In the genomic region with DNA sequence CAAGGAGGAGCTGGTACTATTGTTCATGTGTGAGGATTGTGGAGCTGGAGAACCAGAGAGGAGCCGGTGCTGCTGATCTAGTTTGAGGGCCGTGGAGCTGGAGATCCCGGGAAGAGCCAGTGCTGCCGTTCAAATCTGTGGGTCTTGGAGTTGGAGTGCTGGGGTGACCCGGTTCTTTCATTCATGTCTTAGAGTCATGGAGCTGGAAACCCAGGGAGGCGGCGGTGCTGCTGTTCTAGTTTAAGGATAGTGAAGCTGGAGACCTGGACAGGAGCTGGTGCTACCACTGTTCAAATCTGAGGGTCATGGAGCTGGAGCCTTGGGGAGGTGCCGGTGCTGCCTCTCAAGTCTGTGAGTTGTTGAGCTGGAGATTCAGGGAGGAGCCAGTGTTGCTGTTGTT, we compare ENCODE assay signal across 37 cellular contexts.
"Had no signal": no experiment of that assay in that cellular context is flagged by ENCODE, and none has a peak within 500 bp of the region (broad histone marks: within the 10 kb centered on the region; RNA-seq: fewer than 3 reads in every experiment).

No MANE protein-coding gene starts in this region.

- H3K27me3 Mint-ChIP-seq: activated B cell treated with CpG ODN at 0.5 μM for 24 hours; activated CD4-positive, alpha-beta memory T cell treated with anti-CD3 and anti-CD28 coated beads for 36 hours; activated CD4-positive, alpha-beta T cell treated with anti-CD3 and anti-CD28 coated beads, Interleukin-2, amount 10 ng/mL, durations not matched to agents 24 days and 14 days; activated CD8-positive, alpha-beta T cell treated with anti-CD3 and anti-CD28 coated beads for 36 hours; activated naive CD8-positive, alpha-beta T cell treated with anti-CD3 and anti-CD28 coated beads for 36 hours; activated T-helper 17 cell treated with anti-CD3 and anti-CD28 coated beads, Interleukin-2, amount 50 U/mL, for 72 hours; brain; central memory CD8-positive, alpha-beta T cell had no signal

- H3K4me3 Mint-ChIP-seq: activated B cell treated with CpG ODN at 0.5 μM for 24 hours; activated CD4-positive, alpha-beta memory T cell treated with anti-CD3 and anti-CD28 coated beads for 36 hours; activated CD4-positive, alpha-beta T cell treated with anti-CD3 and anti-CD28 coated beads, Interleukin-2, amount 10 ng/mL, durations not matched to agents 24 days and 14 days; activated CD8-positive, alpha-beta T cell treated with anti-CD3 and anti-CD28 coated beads for 36 hours; activated naive CD4-positive, alpha-beta T cell treated with anti-CD3 and anti-CD28 coated beads for 36 hours; activated naive CD8-positive, alpha-beta T cell treated with anti-CD3 and anti-CD28 coated beads for 36 hours; activated T-cell treated with anti-CD3 and anti-CD28 coated beads, Interleukin-2, amount 50 U/mL, for 4 hours; activated T-cell treated with anti-CD3 and anti-CD28 coated beads, Interleukin-2, amount 50 U/mL, for 72 hours; activated T-helper 1 cell treated with anti-CD3 and anti-CD28 coated beads, Interleukin-12 subunit alpha, Interleukin-12 subunit beta, Interleukin-2, Interleukin-4 antibody, amounts not matched to agents 30 ng/mL and 10 ng/mL and 1 ng/mL, durations not matched to agents 14 hours and 24 hours and 36 hours; activated T-helper 17 cell treated with anti-CD3 and anti-CD28 coated beads, Interleukin-2, amount 50 U/mL, for 72 hours; brain; central memory CD8-positive, alpha-beta T cell; T-helper 1 cell treated with Interleukin-12 subunit alpha and Interleukin-12 subunit beta and Interleukin-4 antibody, amounts not matched to agents 30 μg/mL and 1 μg/mL, for 36 hours; T-helper 2 cell treated with Interferon-gamma antibody and Interleukin-4, amounts not matched to agents 5 μg/mL and 100 μg/mL, for 36 hours had no signal

- H3K36me3 ChIP-seq: adrenal gland, cardiac muscle cell had no signal

- H3K9me3 ChIP-seq: adrenal gland had no signal

- DNase-seq: activated B cell treated with CpG ODN at 0.5 μM for 24 hours; activated CD4-positive, alpha-beta memory T cell treated with anti-CD3 and anti-CD28 coated beads for 36 hours; activated CD4-positive, alpha-beta T cell treated with anti-CD3 and anti-CD28 coated beads for 4 hours; activated CD4-positive, alpha-beta T cell treated with anti-CD3 and anti-CD28 coated beads, Interleukin-2, amount 10 ng/mL, durations not matched to agents 24 days and 14 days; activated CD4-positive, alpha-beta T cell treated with anti-CD3 and anti-CD28 coated beads, Interleukin-2, amount 50 U/mL, for 1 hour; activated CD4-positive, alpha-beta T cell treated with anti-CD3 and anti-CD28 coated beads, Interleukin-2, amount 50 U/mL, for 4 hours; activated CD4-positive, CD25-positive, alpha-beta regulatory T cell treated with anti-CD3 and anti-CD28 coated beads, Interleukin-2, amount 50 U/mL, for 72 hours; activated CD8-positive, alpha-beta memory T cell treated with anti-CD3 and anti-CD28 coated beads, Interleukin-2, amount 50 U/mL, for 4 hours; activated CD8-positive, alpha-beta T cell treated with anti-CD3 and anti-CD28 coated beads for 36 hours; activated effector memory CD4-positive, alpha-beta T cell treated with anti-CD3 and anti-CD28 coated beads, Interleukin-2, amount 50 U/mL, for 16 hours; activated gamma-delta T cell treated with Interleukin-2 at 50 U/mL for 16 hours; activated naive CD4-positive, alpha-beta T cell; activated naive CD4-positive, alpha-beta T cell treated with anti-CD3 and anti-CD28 coated beads for 36 hours; activated naive CD4-positive, alpha-beta T cell treated with anti-CD3 and anti-CD28 coated beads, Interleukin-2, amount 50 U/mL, for 16 hours; activated naive CD8-positive, alpha-beta T cell treated with anti-CD3 and anti-CD28 coated beads for 36 hours; activated T-cell treated with anti-CD3 and anti-CD28 coated beads for 4 hours; activated T-cell treated with anti-CD3 and anti-CD28 coated beads, Interleukin-2, amount 50 U/mL, for 1 hour; activated T-cell treated with anti-CD3 and anti-CD28 coated beads, Interleukin-2, amount 50 U/mL, for 4 hours; activated T-cell treated with anti-CD3 and anti-CD28 coated beads, Interleukin-2, amount 50 U/mL, for 72 hours; adrenal gland; amniotic stem cell; caudate nucleus; cerebellar nuclear complex; T-helper 1 cell; T-helper 2 cell; T-helper 9 cell had no signal

- H3K27ac Mint-ChIP-seq: activated B cell treated with CpG ODN at 0.5 μM for 24 hours; activated CD4-positive, alpha-beta memory T cell treated with anti-CD3 and anti-CD28 coated beads for 36 hours; activated CD4-positive, alpha-beta T cell treated with anti-CD3 and anti-CD28 coated beads, Interleukin-2, amount 10 ng/mL, durations not matched to agents 24 days and 14 days; activated CD8-positive, alpha-beta T cell treated with anti-CD3 and anti-CD28 coated beads for 36 hours; activated naive CD4-positive, alpha-beta T cell treated with anti-CD3 and anti-CD28 coated beads for 36 hours; activated naive CD8-positive, alpha-beta T cell treated with anti-CD3 and anti-CD28 coated beads for 36 hours; activated T-cell treated with anti-CD3 and anti-CD28 coated beads, Interleukin-2, amount 50 U/mL, for 72 hours; activated T-helper 1 cell treated with anti-CD3 and anti-CD28 coated beads, Interleukin-12 subunit alpha, Interleukin-12 subunit beta, Interleukin-2, Interleukin-4 antibody, amounts not matched to agents 30 ng/mL and 10 ng/mL and 1 ng/mL, durations not matched to agents 14 hours and 24 hours and 36 hours; activated T-helper 17 cell treated with anti-CD3 and anti-CD28 coated beads, Interleukin-2, amount 50 U/mL, for 72 hours; brain; T-helper 1 cell treated with Interleukin-12 subunit alpha and Interleukin-12 subunit beta and Interleukin-4 antibody, amounts not matched to agents 30 μg/mL and 1 μg/mL, for 36 hours; T-helper 2 cell treated with Interferon-gamma antibody and Interleukin-4, amounts not matched to agents 5 μg/mL and 100 μg/mL, for 36 hours had no signal

- H3K4me1 ChIP-seq: adrenal gland had no signal

- H3K4me1 Mint-ChIP-seq: activated B cell treated with CpG ODN at 0.5 μM for 24 hours; activated CD4-positive, alpha-beta T cell treated with anti-CD3 and anti-CD28 coated beads, Interleukin-2, amount 10 ng/mL, durations not matched to agents 24 days and 14 days; activated naive CD8-positive, alpha-beta T cell treated with anti-CD3 and anti-CD28 coated beads for 36 hours; brain; central memory CD8-positive, alpha-beta T cell had no signal

- ATAC-seq: activated CD8-positive, alpha-beta T cell treated with anti-CD3 and anti-CD28 coated beads for 36 hours; activated naive CD4-positive, alpha-beta T cell treated with anti-CD3 and anti-CD28 coated beads, Interleukin-2, amount 50 U/mL, for 72 hours; activated T-cell treated with anti-CD3 and anti-CD28 coated beads, Interleukin-2, amount 50 U/mL, for 4 hours; activated T-cell treated with anti-CD3 and anti-CD28 coated beads, Interleukin-2, amount 50 U/mL, for 72 hours; activated T-helper 17 cell treated with anti-CD3 and anti-CD28 coated beads, Interleukin-2, amount 50 U/mL, for 72 hours had no signal

- H3K27me3 ChIP-seq: adrenal gland, cardiac muscle cell had no signal

- FAIRE-seq: bronchial epithelial cell, TTC549 had no signal

- H3K27ac ChIP-seq: adrenal gland, cardiac muscle cell, VCaP had no signal

- H3K4me3 ChIP-seq: adrenal gland, cardiac muscle cell had no signal
